In genomic region chr2:98175811-98176210, GRCh38 we compare ENCODE assay signal across 11 cellular contexts.
DNase-seq lines count a peak whose midpoint lies in the region; ATAC-seq, FAIRE-seq and TF ChIP-seq lines count a peak whose summit lies in the region.
"Had no signal": no experiment of that assay in that cellular context is flagged by ENCODE, and none has a peak within 500 bp of the region (broad histone marks: within the 10 kb centered on the region; RNA-seq: fewer than 3 reads in every experiment).

No MANE protein-coding gene starts in this region.

- no peaks in the 10 kb centered on the region for H3K36me3 Mint-ChIP-seq in activated B cell treated with CpG ODN at 0.5 μM for 24 hours (ENCODE audit: low read depth)
- H3K36me3 Mint-ChIP-seq in memory B cell = peaks cover 3% of the 10 kb centered on the region
- no peaks in the 10 kb centered on the region for H3K36me3 Mint-ChIP-seq in stimulated activated effector memory CD8-positive, alpha-beta T cell treated with anti-CD3 and anti-CD28 coated beads, Interleukin-12 subunit alpha, Interleukin-12 subunit beta, amount 100 ng/mL, for 72 hours
- H3K36me3 Mint-ChIP-seq: activated naive CD8-positive, alpha-beta T cell; immature natural killer cell had no signal

- ATAC-seq in activated B cell treated with CpG ODN at 0.5 μM for 24 hours (ENCODE audit: low read depth) (peak; percentile 61), memory B cell (ENCODE audit: low read depth) (peak; percentile 88)
- ATAC-seq in stimulated activated effector memory CD8-positive, alpha-beta T cell treated with anti-CD3 and anti-CD28 coated beads, Interleukin-12 subunit alpha, Interleukin-12 subunit beta, amount 100 ng/mL, for 72 hours = no peak

- H3K4me1 Mint-ChIP-seq in activated B cell treated with CpG ODN at 0.5 μM for 24 hours (peaks cover 3% of the 10 kb centered on the region), memory B cell (peaks cover 14% of the 10 kb centered on the region)
- no peaks in the 10 kb centered on the region for H3K4me1 Mint-ChIP-seq in stimulated activated effector memory CD8-positive, alpha-beta T cell treated with anti-CD3 and anti-CD28 coated beads, Interleukin-12 subunit alpha, Interleukin-12 subunit beta, amount 100 ng/mL, for 72 hours
- H3K4me1 Mint-ChIP-seq: immature natural killer cell had no signal

- FAIRE-seq in HTR-8/SVneo (lab: Jason Lieb, UNC) = peak; percentile 90
- FAIRE-seq: endometrium, GM19239 had no signal

- H3K27me3 Mint-ChIP-seq in activated B cell treated with CpG ODN at 0.5 μM for 24 hours = peaks cover 17% of the 10 kb centered on the region
- H3K27me3 Mint-ChIP-seq in memory B cell = peaks cover 10% of the 10 kb centered on the region

- DNase-seq in HTR-8/SVneo (ENCODE audit: insufficient read length, low spot score) (no peak), activated B cell treated with CpG ODN at 0.5 μM for 24 hours (no peak), memory B cell (ENCODE audit: low spot score in 2 of 2) (peak in 1 of 2 donors; percentile 27), HEK293T (ENCODE audit: extremely low spot score) (no peak), SHP77 (lab: John Stamatoyannopoulos, UW) (no peak)
- no peak for DNase-seq in stimulated activated effector memory CD8-positive, alpha-beta T cell treated with anti-CD3 and anti-CD28 coated beads, Interleukin-12 subunit alpha, Interleukin-12 subunit beta, amount 100 ng/mL, for 72 hours (ENCODE audit: low spot score in 2 of 2)
- DNase-seq: immature natural killer cell had no signal

- TF ChIP-seq CTCF in GM12872 (IDR thresholded peaks at IDR 0.05; ENCODE audit: insufficient read depth, low read depth, low read length) = peak; percentile 32; the same call in 1 of the 3 replicates
- no peak for TF ChIP-seq CTCF in activated B cell treated with CpG ODN at 0.5 μM for 24 hours (IDR thresholded peaks at IDR 0.05)

- CTCF ChIA-PET in activated B cell treated with CpG ODN at 0.5 μM for 24 hours (lab: Charles Lee) (interaction anchor here (0.6 to 6.0 kb wide), 4 partner anchors 13 to 1318 kb away, joined by 3 to 35 read pairs (median 4); partner anchors contain the start of gene ANKRD39), HEK293T (lab: Yijun Ruan, JAX) (interaction anchor here (1.5 kb wide), 1 partner anchor 369 kb away, joined by 4 read pairs; no protein-coding TSS in a partner anchor)

- H3K9me3 Mint-ChIP-seq in activated B cell treated with CpG ODN at 0.5 μM for 24 hours (peaks cover 3% of the 10 kb centered on the region), memory B cell (peaks cover 4% of the 10 kb centered on the region)
- H3K9me3 Mint-ChIP-seq in stimulated activated effector memory CD8-positive, alpha-beta T cell treated with anti-CD3 and anti-CD28 coated beads, Interleukin-12 subunit alpha, Interleukin-12 subunit beta, amount 100 ng/mL, for 72 hours = no peaks in the 10 kb centered on the region
- H3K9me3 Mint-ChIP-seq: immature natural killer cell had no signal

- no peak overlapping the region for H3K27ac Mint-ChIP-seq in activated B cell treated with CpG ODN at 0.5 μM for 24 hours
- no peak overlapping the region for H3K27ac Mint-ChIP-seq in memory B cell
- H3K27ac Mint-ChIP-seq in stimulated activated effector memory CD8-positive, alpha-beta T cell treated with anti-CD3 and anti-CD28 coated beads, Interleukin-12 subunit alpha, Interleukin-12 subunit beta, amount 100 ng/mL, for 72 hours = no peak overlapping the region
- H3K27ac Mint-ChIP-seq: activated naive CD8-positive, alpha-beta T cell; immature natural killer cell had no signal

- H3K4me3 Mint-ChIP-seq in activated B cell treated with CpG ODN at 0.5 μM for 24 hours = no peak overlapping the region
- H3K4me3 Mint-ChIP-seq in memory B cell = no peak overlapping the region
- H3K4me3 Mint-ChIP-seq in stimulated activated effector memory CD8-positive, alpha-beta T cell treated with anti-CD3 and anti-CD28 coated beads, Interleukin-12 subunit alpha, Interleukin-12 subunit beta, amount 100 ng/mL, for 72 hours = no peak overlapping the region
- H3K4me3 Mint-ChIP-seq: activated naive CD8-positive, alpha-beta T cell; immature natural killer cell had no signal

- intact Hi-C loops in activated B cell treated with CpG ODN at 0.5 μM for 24 hours (cut with micrococcal nuclease) = loop anchor here (1.0 to 2.0 kb wide), 2 partner anchors 181 to 370 kb away; partner anchors contain the start of gene TMEM131

- POLR2A ChIA-PET in activated B cell treated with CpG ODN at 0.5 μM for 24 hours (lab: Charles Lee) (interaction anchor here (0.7 to 0.8 kb wide), 2 partner anchors 181 to 369 kb away, joined by 3 read pairs; no protein-coding TSS in a partner anchor), HEK293T (lab: Yijun Ruan, JAX) (no interaction called here)

TF ChIP-seq in HEK293T, 16 proteins besides CTCF, POLR2A, EP300 and RAD21:
- TF ChIP-seq L3MBTL2 (conservative IDR thresholded peaks at IDR 0.05) = no peak
- TF ChIP-seq TARDBP (IDR thresholded peaks at IDR 0.05) = no peak
